In genomic region chr1:198901280-198901679, GRCh38 we compare ENCODE assay signal across 15 cellular contexts.
"Had no signal": no experiment of that assay in that cellular context is flagged by ENCODE, and none has a peak within 500 bp of the region (broad histone marks: within the 10 kb centered on the region; RNA-seq: fewer than 3 reads in every experiment).

No MANE protein-coding gene starts in this region.

- H3K27ac Mint-ChIP-seq: activated CD4-positive, alpha-beta T cell treated with anti-CD3 and anti-CD28 coated beads, Interleukin-2, amount 10 ng/mL, durations not matched to agents 24 days and 14 days; activated naive CD4-positive, alpha-beta T cell treated with anti-CD3 and anti-CD28 coated beads, Interleukin-2, amount 10 ng/mL, durations not matched to agents 7 days and 5 days; activated T-helper 17 cell treated with anti-CD3 and anti-CD28 coated beads, Interleukin-2, amount 50 U/mL, for 72 hours; natural killer cell treated with Interleukin-12 subunit alpha and Interleukin-12 subunit beta and Interleukin-15 and Interleukin-18, amount 100 ng/mL, for 72 hours; stimulated activated naive CD8-positive, alpha-beta T cell treated with anti-CD3 and anti-CD28 coated beads, Interleukin-15, amount 100 ng/mL, for 72 hours; T-helper 1 cell treated with Interleukin-12 subunit alpha and Interleukin-12 subunit beta and Interleukin-4 antibody, amounts not matched to agents 30 μg/mL and 1 μg/mL, for 36 hours; WTC11 had no signal

- DNase-seq: activated CD4-positive, alpha-beta T cell treated with anti-CD3 and anti-CD28 coated beads, Interleukin-2, amount 10 ng/mL, durations not matched to agents 24 days and 14 days; activated naive CD4-positive, alpha-beta T cell treated with anti-CD3 and anti-CD28 coated beads, Interleukin-2, amount 10 ng/mL, durations not matched to agents 7 days and 5 days; activated T-cell treated with anti-CD3 and anti-CD28 coated beads for 4 hours; cerebellar nuclear complex; foreskin fibroblast; left colon; pancreas; stimulated activated CD4-positive, alpha-beta T cell treated with anti-CD3 and anti-CD28 coated beads, Interleukin-4, amount 100 ng/mL, for 24 hours; stimulated activated naive CD8-positive, alpha-beta T cell treated with anti-CD3 and anti-CD28 coated beads, Interleukin-15, amount 100 ng/mL, for 72 hours had no signal

- H3K9me3 ChIP-seq: esophagus muscularis mucosa, pancreas, thoracic aorta had no signal

- H3K36me3 Mint-ChIP-seq: WTC11 had no signal

- H3K27ac ChIP-seq: esophagus muscularis mucosa, pancreas, thoracic aorta had no signal

- H3K9me3 Mint-ChIP-seq: activated CD4-positive, alpha-beta T cell treated with anti-CD3 and anti-CD28 coated beads, Interleukin-2, amount 10 ng/mL, durations not matched to agents 24 days and 14 days; activated naive CD4-positive, alpha-beta T cell treated with anti-CD3 and anti-CD28 coated beads, Interleukin-2, amount 10 ng/mL, durations not matched to agents 7 days and 5 days; activated T-helper 17 cell treated with anti-CD3 and anti-CD28 coated beads, Interleukin-2, amount 50 U/mL, for 72 hours; natural killer cell treated with Interleukin-12 subunit alpha and Interleukin-12 subunit beta and Interleukin-15 and Interleukin-18, amount 100 ng/mL, for 72 hours; stimulated activated naive CD8-positive, alpha-beta T cell treated with anti-CD3 and anti-CD28 coated beads, Interleukin-15, amount 100 ng/mL, for 72 hours; T-helper 1 cell treated with Interleukin-12 subunit alpha and Interleukin-12 subunit beta and Interleukin-4 antibody, amounts not matched to agents 30 μg/mL and 1 μg/mL, for 36 hours; WTC11 had no signal

- H3K4me3 ChIP-seq: esophagus muscularis mucosa, pancreas, thoracic aorta had no signal

- ATAC-seq: activated T-helper 17 cell treated with anti-CD3 and anti-CD28 coated beads, Interleukin-2, amount 50 U/mL, for 72 hours; left colon; natural killer cell treated with Interleukin-12 subunit alpha and Interleukin-12 subunit beta and Interleukin-15 and Interleukin-18, amount 100 ng/mL, for 72 hours; pancreas; stimulated activated naive CD8-positive, alpha-beta T cell treated with anti-CD3 and anti-CD28 coated beads, Interleukin-15, amount 100 ng/mL, for 72 hours; WTC11 had no signal

- H3K36me3 ChIP-seq: pancreas, thoracic aorta had no signal

- H3K4me3 Mint-ChIP-seq: activated CD4-positive, alpha-beta T cell treated with anti-CD3 and anti-CD28 coated beads, Interleukin-2, amount 10 ng/mL, durations not matched to agents 24 days and 14 days; activated naive CD4-positive, alpha-beta T cell treated with anti-CD3 and anti-CD28 coated beads, Interleukin-2, amount 10 ng/mL, durations not matched to agents 7 days and 5 days; activated T-helper 17 cell treated with anti-CD3 and anti-CD28 coated beads, Interleukin-2, amount 50 U/mL, for 72 hours; natural killer cell treated with Interleukin-12 subunit alpha and Interleukin-12 subunit beta and Interleukin-15 and Interleukin-18, amount 100 ng/mL, for 72 hours; stimulated activated naive CD8-positive, alpha-beta T cell treated with anti-CD3 and anti-CD28 coated beads, Interleukin-15, amount 100 ng/mL, for 72 hours; T-helper 1 cell treated with Interleukin-12 subunit alpha and Interleukin-12 subunit beta and Interleukin-4 antibody, amounts not matched to agents 30 μg/mL and 1 μg/mL, for 36 hours; WTC11 had no signal

- H3K27me3 Mint-ChIP-seq: activated CD4-positive, alpha-beta T cell treated with anti-CD3 and anti-CD28 coated beads, Interleukin-2, amount 10 ng/mL, durations not matched to agents 24 days and 14 days; activated naive CD4-positive, alpha-beta T cell treated with anti-CD3 and anti-CD28 coated beads, Interleukin-2, amount 10 ng/mL, durations not matched to agents 7 days and 5 days; activated T-helper 17 cell treated with anti-CD3 and anti-CD28 coated beads, Interleukin-2, amount 50 U/mL, for 72 hours; natural killer cell treated with Interleukin-12 subunit alpha and Interleukin-12 subunit beta and Interleukin-15 and Interleukin-18, amount 100 ng/mL, for 72 hours; stimulated activated naive CD8-positive, alpha-beta T cell treated with anti-CD3 and anti-CD28 coated beads, Interleukin-15, amount 100 ng/mL, for 72 hours had no signal

- H3K27me3 ChIP-seq: esophagus muscularis mucosa, pancreas had no signal
